ENCODE assay signal across 27 cellular contexts in genomic region chr4:15444879-15445576, GRCh38. TPM values are rescaled to one million over a fixed set of nuclear protein-coding genes. Genes with fewer than 3 reads are reported as not detected.
"Had no signal": no experiment of that assay in that cellular context is flagged by ENCODE, and none has a peak within 500 bp of the region (broad histone marks: within the 10 kb centered on the region; RNA-seq: fewer than 3 reads in every experiment).

No MANE protein-coding gene starts in this region.

- H3K4me1 ChIP-seq: breast epithelium, spleen had no signal

- H3K9me3 ChIP-seq: breast epithelium, spleen, thoracic aorta, upper lobe of right lung had no signal

- DNase-seq: activated CD4-positive, alpha-beta T cell treated with anti-CD3 and anti-CD28 coated beads for 4 hours; activated CD4-positive, alpha-beta T cell treated with anti-CD3 and anti-CD28 coated beads, Interleukin-2, amount 50 U/mL, for 48 hours; activated CD4-positive, CD25-positive, alpha-beta regulatory T cell; activated CD8-positive, alpha-beta memory T cell treated with anti-CD3 and anti-CD28 coated beads, Interleukin-2, amount 50 U/mL, for 48 hours; activated naive CD4-positive, alpha-beta T cell treated with Interleukin-2 at 50 U/mL for 16 hours; activated naive CD8-positive, alpha-beta T cell treated with anti-CD3 and anti-CD28 coated beads for 36 hours; activated T-cell treated with anti-CD3 and anti-CD28 coated beads, Interleukin-2, amount 50 U/mL, for 4 hours; cerebellar nuclear complex; cortex of kidney; effector CD4-positive, alpha-beta T cell; heart right ventricle; islet precursor cell; left cardiac atrium; mesenchymal stem cell; naive B cell; retina; spleen; stimulated activated CD4-positive, alpha-beta T cell treated with anti-CD3 and anti-CD28 coated beads, Interleukin-4, amount 100 ng/mL, for 24 hours; stimulated activated naive CD4-positive, alpha-beta T cell treated with Interleukin-2 at 50 U/mL for 16 hours; T-helper 17 cell; upper lobe of right lung had no signal

- H3K27me3 ChIP-seq: breast epithelium, heart right ventricle, spleen, upper lobe of right lung had no signal

- H3K4me3 ChIP-seq: breast epithelium, heart right ventricle, spleen, thoracic aorta, upper lobe of right lung had no signal

- H3K36me3 ChIP-seq: breast epithelium, upper lobe of right lung had no signal

- H3K9me3 Mint-ChIP-seq: activated T-cell treated with anti-CD3 and anti-CD28 coated beads, Interleukin-2, amount 50 U/mL, for 4 hours had no signal

- H3K27ac ChIP-seq: breast epithelium, heart right ventricle, spleen, thoracic aorta, upper lobe of right lung had no signal

- H3K4me3 Mint-ChIP-seq: activated naive CD8-positive, alpha-beta T cell treated with anti-CD3 and anti-CD28 coated beads for 36 hours; activated T-cell treated with anti-CD3 and anti-CD28 coated beads, Interleukin-2, amount 50 U/mL, for 4 hours; naive B cell; T-helper 17 cell had no signal

- ATAC-seq: activated T-cell treated with anti-CD3 and anti-CD28 coated beads, Interleukin-2, amount 50 U/mL, for 4 hours; heart right ventricle; left cardiac atrium; T-helper 17 cell; upper lobe of right lung had no signal

- H3K36me3 Mint-ChIP-seq: naive B cell had no signal

- H3K27me3 Mint-ChIP-seq: activated naive CD8-positive, alpha-beta T cell treated with anti-CD3 and anti-CD28 coated beads for 36 hours; progenitor cell of endocrine pancreas; T-helper 17 cell had no signal

- H3K4me1 Mint-ChIP-seq: activated naive CD8-positive, alpha-beta T cell treated with anti-CD3 and anti-CD28 coated beads for 36 hours; T-helper 17 cell had no signal

- H3K27ac Mint-ChIP-seq: activated naive CD8-positive, alpha-beta T cell treated with anti-CD3 and anti-CD28 coated beads for 36 hours; activated T-helper 2 cell treated with anti-CD3 and anti-CD28 coated beads, Interferon-gamma antibody, Interleukin-2, Interleukin-4, amounts not matched to agents 10 μg/mL and 5 μg/mL and 100 μg/mL, durations not matched to agents 14 hours and 24 hours and 36 hours; naive B cell; progenitor cell of endocrine pancreas; T-helper 17 cell had no signal

RNA-seq across cellular contexts. Expression of gene C1QTNF7, which starts 17.2 kb away (rescaled TPM):
- total RNA-seq: activated naive CD8-positive, alpha-beta T cell treated with anti-CD3 and anti-CD28 coated beads for 36 hours; activated T-cell treated with anti-CD3 and anti-CD28 coated beads, Interleukin-2, amount 50 U/mL, for 4 hours; activated T-helper 2 cell treated with anti-CD3 and anti-CD28 coated beads, Interferon-gamma antibody, Interleukin-2, Interleukin-4, amounts not matched to agents 10 μg/mL and 5 μg/mL and 100 μg/mL, durations not matched to agents 14 hours and 24 hours and 36 hours; osteocyte; progenitor cell of endocrine pancreas; T-helper 17 cell had no signal

RNA-seq across cellular contexts. Expression of gene CC2D2A, which starts 24.7 kb away (rescaled TPM):
- total RNA-seq: activated CD8-positive, alpha-beta memory T cell treated with anti-CD3 and anti-CD28 coated beads for 36 hours; activated naive CD8-positive, alpha-beta T cell treated with anti-CD3 and anti-CD28 coated beads for 36 hours; activated T-helper 2 cell treated with anti-CD3 and anti-CD28 coated beads, Interferon-gamma antibody, Interleukin-2, Interleukin-4, amounts not matched to agents 10 μg/mL and 5 μg/mL and 100 μg/mL, durations not matched to agents 14 hours and 24 hours and 36 hours had no signal
